19 cellular contexts compared by ENCODE assay signal in the genomic region with DNA sequence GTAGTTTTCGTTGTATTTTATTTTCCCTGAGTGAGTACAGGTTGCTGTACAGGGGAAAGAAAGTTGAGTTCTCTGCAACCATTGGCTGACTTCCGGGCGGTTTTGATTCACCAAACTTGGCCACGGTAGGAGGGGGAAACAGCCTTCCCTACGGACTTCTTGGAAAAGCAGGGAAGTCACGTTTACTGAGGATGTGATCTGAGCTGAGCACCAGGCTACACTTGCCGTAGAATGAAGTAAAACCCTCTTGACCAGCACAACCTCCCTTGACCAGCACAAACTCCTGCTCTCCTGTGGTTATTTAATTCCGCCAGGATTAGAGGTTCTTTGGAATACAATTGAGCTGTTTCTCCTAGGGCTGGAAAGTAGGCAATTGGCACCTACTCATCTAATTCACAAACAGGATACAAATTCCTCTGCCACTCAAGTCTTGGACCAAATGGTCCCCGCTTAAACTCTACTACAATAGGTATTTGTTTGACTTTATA.
A peak's percentile ranks its signal among the peaks of the same experiment; 100 is the strongest.
DNase-seq lines count a peak whose midpoint lies in the region; ATAC-seq, FAIRE-seq and TF ChIP-seq lines count a peak whose summit lies in the region.
"Had no signal": no experiment of that assay in that cellular context is flagged by ENCODE, and none has a peak within 500 bp of the region (broad histone marks: within the 10 kb centered on the region; RNA-seq: fewer than 3 reads in every experiment).

No MANE protein-coding gene starts in this region.

- no peak overlapping the region for H3K4me3 Mint-ChIP-seq in GM23338
- no peak overlapping the region for H3K4me3 Mint-ChIP-seq in chondrocyte (ENCODE audit: unreplicated experiment)
- H3K4me3 Mint-ChIP-seq: CD14-positive monocyte; CD4-positive, alpha-beta memory T cell; HFFc6 had no signal

- H4K5ac ChIP-seq in H1 (ENCODE audit: insufficient read length, low read depth, low read length) (no peak overlapping the region), mesendoderm (ENCODE audit: low read length) (no peak overlapping the region)

- DNase-seq in Right ventricle myocardium inferior (ENCODE audit: missing footprints), result no peak
- DNase-seq in right cardiac atrium, result no peak
- DNase-seq in GM23338 (ENCODE audit: low spot score), result no peak
- DNase-seq in H1 (ENCODE audit: low read depth in 1 of 2, low spot score in 2 of 2), result no peak
- DNase-seq in mesendoderm, result peak; percentile 97
- no peak for DNase-seq in chondrocyte (ENCODE audit: low spot score)
- DNase-seq in cerebellar cortex (ENCODE audit: low spot score), result no peak
- DNase-seq: 8988T; Calu3; CD4-positive, alpha-beta memory T cell; DMS79 treated with DMSO at 0.1 percent for 48 hours; HFFc6 had no signal

- no peak overlapping the region for H2BK15ac ChIP-seq in H1 (ENCODE audit: low read length)
- H2BK15ac ChIP-seq in mesendoderm (replicated peaks; ENCODE audit: low read depth), result no peak overlapping the region

- H2BK20ac ChIP-seq in H1 (ENCODE audit: low read length), result no peak overlapping the region

- TF ChIP-seq POLR2A in H1 (IDR thresholded peaks at IDR 0.05; ENCODE audit: control extremely low read depth in 1 of 2, low read depth in 2 of 2, low read length in 2 of 2), result no peak

- H3K4me1 ChIP-seq in right cardiac atrium (ENCODE audit: control insufficient read depth, insufficient read depth, low read length) (no peaks in the 10 kb centered on the region), GM23338 (ENCODE audit: insufficient read depth) (no peaks in the 10 kb centered on the region), H1 (replicated peaks in 1 of 4; ENCODE audit: control insufficient read depth in 3 of 4, insufficient read depth in 4 of 4, low read length in 3 of 4) (peaks cover 0 to 16% (median 4%) of the 10 kb centered on the region in 4 experiments; a peak in 5 of 7 replicates), mesendoderm (ENCODE audit: control insufficient read depth, low read depth, low read length) (peaks cover 15% of the 10 kb centered on the region)

- H3K36me3 ChIP-seq in GM23338 (ENCODE audit: insufficient read depth) (no peaks in the 10 kb centered on the region), H1 (ENCODE audit: control insufficient read depth in 2 of 4, insufficient read depth in 4 of 4, low read length in 3 of 4) (no peaks in the 10 kb centered on the region; a peak in 1 of 8 replicates), mesendoderm (ENCODE audit: control insufficient read depth, insufficient read depth, low read length) (no peaks in the 10 kb centered on the region)
- H3K36me3 ChIP-seq: BLaER1 had no signal

- H3F3A ChIP-seq in GM23338 (replicated peaks; ENCODE audit: low read depth), result no peaks in the 10 kb centered on the region

- H3K27me3 ChIP-seq in right cardiac atrium (ENCODE audit: control insufficient read depth, insufficient read depth), result no peaks in the 10 kb centered on the region
- no peaks in the 10 kb centered on the region for H3K27me3 ChIP-seq in GM23338 (ENCODE audit: insufficient read depth)
- no peaks in the 10 kb centered on the region for H3K27me3 ChIP-seq in H1 (replicated peaks in 1 of 4; ENCODE audit: control insufficient read depth in 3 of 4, extremely low read depth in 1 of 4, insufficient read depth in 3 of 4, low read length in 3 of 4)
- no peaks in the 10 kb centered on the region for H3K27me3 ChIP-seq in mesendoderm (ENCODE audit: insufficient read depth, low read length, poor library complexity)
- H3K27me3 ChIP-seq: BLaER1 had no signal

- H2AFZ ChIP-seq in GM23338 (no peak overlapping the region), H1 (ENCODE audit: low read length) (no peak overlapping the region)

- H3K14ac ChIP-seq in H1 (ENCODE audit: insufficient read length), result no peak overlapping the region

- H3K27ac ChIP-seq in right cardiac atrium (ENCODE audit: low read length), result no peak overlapping the region
- no peak overlapping the region for H3K27ac ChIP-seq in GM23338 (ENCODE audit: low read depth)
- no peak overlapping the region for H3K27ac ChIP-seq in H1 (ENCODE audit: low read depth, low read length)
- no peak overlapping the region for H3K27ac ChIP-seq in mesendoderm (ENCODE audit: low read depth, low read length)
- H3K27ac ChIP-seq: BLaER1, HL-60 had no signal

- no peak for TF ChIP-seq RAD21 in H1 (IDR thresholded peaks at IDR 0.05 in 1 of 2, conservative IDR thresholded peaks at IDR 0.05 in 1 of 2; ENCODE audit: low read depth in 2 of 2, low read length in 2 of 2)

- H3K18ac ChIP-seq in H1 (ENCODE audit: extremely low read depth, low read length) (no peak overlapping the region), mesendoderm (ENCODE audit: low read length) (peak overlapping the region; percentile 51)

- H3K9ac ChIP-seq in H1 (replicated peaks in 1 of 4; ENCODE audit: extremely low read depth in 1 of 4, low read depth in 3 of 4, low read length in 3 of 4), result no peak overlapping the region
- H3K9ac ChIP-seq in mesendoderm (ENCODE audit: low read length), result no peak overlapping the region
- H3K9ac ChIP-seq: BLaER1 had no signal

- no peak overlapping the region for H2AK5ac ChIP-seq in H1 (ENCODE audit: low read depth, low read length)
- H2AK5ac ChIP-seq in mesendoderm (ENCODE audit: low read length), result no peak overlapping the region

- H3K4me3 ChIP-seq in right cardiac atrium (ENCODE audit: low read length), result no peak overlapping the region
- no peak overlapping the region for H3K4me3 ChIP-seq in GM23338
- H3K4me3 ChIP-seq in H1 (ENCODE audit: extremely low read depth in 1 of 4, insufficient read depth in 2 of 4, low read depth in 3 of 4, low read length in 4 of 4), result no peak overlapping the region
- no peak overlapping the region for H3K4me3 ChIP-seq in mesendoderm (ENCODE audit: low read length)
- H3K4me3 ChIP-seq: BLaER1, GM12878 had no signal

- H3K23ac ChIP-seq in H1 (ENCODE audit: insufficient read length), result no peak overlapping the region
- no peak overlapping the region for H3K23ac ChIP-seq in mesendoderm (ENCODE audit: low read length)

- H3K27ac Mint-ChIP-seq in GM23338, result no peak overlapping the region
- no peak overlapping the region for H3K27ac Mint-ChIP-seq in chondrocyte (ENCODE audit: unreplicated experiment)
- H3K27ac Mint-ChIP-seq: CD14-positive monocyte; CD4-positive, alpha-beta memory T cell; HFFc6 had no signal

- WGBS in right cardiac atrium, result 31% methylated on average over 9 of the region's 9 CpGs
- 44% methylated on average over 9 of the region's 9 CpGs; no CpG with 5 or more reads in 1 of the 2 experiments for WGBS in H1 (ENCODE audit: extremely low coverage in 1 of 2, insufficient coverage in 1 of 2, insufficient read length in 1 of 2, insufficient replicate concordance in 2 of 2, low coverage in 1 of 2, low lambda C conversion rate in 2 of 2, missing lambda C conversion rate in 1 of 2), 2 experiments
- no CpG with 5 or more reads among the region's 9 CpGs for WGBS in mesendoderm (ENCODE audit: extremely low coverage, insufficient coverage, low lambda C conversion rate)

- H3K4me2 ChIP-seq in GM23338, result no peak overlapping the region
- 0 out of 4 replicates have a peak overlapping the region, but pooled peaks of 1 of the 2 experiments have one; percentile 9 for H3K4me2 ChIP-seq in H1 (ENCODE audit: insufficient read depth in 1 of 2, low read depth in 2 of 2, low read length in 2 of 2)
- H3K4me2 ChIP-seq in mesendoderm (ENCODE audit: low read length), result no peak overlapping the region
- H3K4me2 ChIP-seq: BLaER1 had no signal

- H2BK120ac ChIP-seq in H1 (replicated peaks; ENCODE audit: low read depth, low read length) (no peak overlapping the region), mesendoderm (ENCODE audit: low read depth, low read length) (no peak overlapping the region)

- CTCF ChIA-PET in H1 (lab: Charles Lee; ENCODE audit: partially characterized antibody), result no interaction called here

- H3K23me2 ChIP-seq in H1 (ENCODE audit: low read depth, low read length), result peaks cover 1% of the 10 kb centered on the region; the same call in 1 of the 2 replicates

- H2BK5ac ChIP-seq in H1 (ENCODE audit: low read depth, low read length) (no peak overlapping the region), mesendoderm (ENCODE audit: low read length) (no peak overlapping the region)

- TF ChIP-seq EP300 in H1 (IDR thresholded peaks at IDR 0.05; ENCODE audit: borderline replicate concordance in 1 of 2, low read depth in 2 of 2, low read length in 2 of 2), result no peak

- H4K20me1 ChIP-seq in GM23338 (replicated peaks; ENCODE audit: insufficient read depth) (no peaks in the 10 kb centered on the region), H1 (replicated peaks in 1 of 2; ENCODE audit: control insufficient read depth in 1 of 2, insufficient read depth in 2 of 2, low read length in 2 of 2) (no peaks in the 10 kb centered on the region)
- H4K20me1 ChIP-seq: BLaER1 had no signal

- peaks cover 26% of the 10 kb centered on the region for H3K4me1 Mint-ChIP-seq in GM23338
- no peaks in the 10 kb centered on the region for H3K4me1 Mint-ChIP-seq in chondrocyte (ENCODE audit: low read depth)
- H3K4me1 Mint-ChIP-seq: CD14-positive monocyte; CD4-positive, alpha-beta memory T cell had no signal

- peak; percentile 38 for ATAC-seq in Right ventricle myocardium inferior
- ATAC-seq in right cardiac atrium, result no peak
- peak; percentile 30 for ATAC-seq in GM23338
- no peak for ATAC-seq in GM21576 (IDR thresholded peaks at IDR 0.05; ENCODE audit: unreplicated experiment)
- ATAC-seq: GM12878, HCT116 had no signal

- H3K79me2 ChIP-seq in GM23338 (replicated peaks; ENCODE audit: insufficient read depth) (no peaks in the 10 kb centered on the region), H1 (ENCODE audit: control insufficient read depth in 1 of 2, insufficient read depth in 2 of 2, low read length in 2 of 2) (no peaks in the 10 kb centered on the region), mesendoderm (ENCODE audit: control insufficient read depth, insufficient read depth, low read length) (no peaks in the 10 kb centered on the region)

- H4K8ac ChIP-seq in H1 (ENCODE audit: extremely low read depth, insufficient read depth, low read length) (no peak overlapping the region), mesendoderm (ENCODE audit: low read depth, low read length) (no peak overlapping the region)

- intact Hi-C loops in Right ventricle myocardium inferior (cut with DNase I) (no loop called here), right cardiac atrium (cut with DNase I) (no loop called here)

- TF ChIP-seq CTCF in GM23338 (conservative IDR thresholded peaks at IDR 0.05; ENCODE audit: low read depth in 2 of 2) (no peak), H1 (IDR thresholded peaks at IDR 0.05; ENCODE audit: control extremely low read depth in 1 of 3, insufficient read depth in 1 of 3, low read depth in 1 of 3, low read length in 3 of 3) (no peak), chondrocyte (IDR thresholded peaks at IDR 0.05) (no peak)

- no peaks in the 10 kb centered on the region for H3K9me2 ChIP-seq in GM23338 (ENCODE audit: insufficient read depth)

- peaks cover 83% of the 10 kb centered on the region for H3K9me3 Mint-ChIP-seq in GM23338
- peaks cover 9% of the 10 kb centered on the region for H3K9me3 Mint-ChIP-seq in chondrocyte (ENCODE audit: low read depth)

- no peak overlapping the region for H4K91ac ChIP-seq in H1 (replicated peaks; ENCODE audit: insufficient read length, low read length)

- H3K56ac ChIP-seq in H1 (replicated peaks; ENCODE audit: insufficient read length, low read depth, low read length) (no peak overlapping the region), mesendoderm (ENCODE audit: low read length) (no peak overlapping the region)

- H3K4ac ChIP-seq in H1 (replicated peaks; ENCODE audit: insufficient read length, low read depth, low read length) (no peak overlapping the region), mesendoderm (ENCODE audit: low read depth, low read length) (no peak overlapping the region)

- peak; percentile 24 for FAIRE-seq in H1 (lab: Jason Lieb, UNC)
- FAIRE-seq: GM12878, H54 had no signal

- H2BK12ac ChIP-seq in H1 (ENCODE audit: low read depth, low read length), result no peak overlapping the region

- H3K36me3 Mint-ChIP-seq in GM23338 (ENCODE audit: low read depth), result peaks cover 2% of the 10 kb centered on the region; the same call in 2 of the 3 replicates
- no peaks in the 10 kb centered on the region for H3K36me3 Mint-ChIP-seq in chondrocyte (ENCODE audit: low read depth)
- H3K36me3 Mint-ChIP-seq: CD14-positive monocyte; CD4-positive, alpha-beta memory T cell had no signal

- POLR2A ChIA-PET in H1 (lab: Charles Lee; ENCODE audit: partially characterized antibody), result no interaction called here

- H3K79me1 ChIP-seq in H1 (ENCODE audit: low read depth, low read length) (no peaks in the 10 kb centered on the region), mesendoderm (ENCODE audit: low read length) (no peaks in the 10 kb centered on the region)

- H3K9me3 ChIP-seq in right cardiac atrium (ENCODE audit: control insufficient read depth, low read length) (no peaks in the 10 kb centered on the region), H1 (ENCODE audit: insufficient read depth in 2 of 2, low read depth in 1 of 2, low read length in 1 of 2) (no peaks in the 10 kb centered on the region)
- H3K9me3 ChIP-seq: BLaER1 had no signal

- peaks cover 3% of the 10 kb centered on the region for H3K27me3 Mint-ChIP-seq in GM23338 (ENCODE audit: insufficient read depth, low read depth, poor library complexity)
- H3K27me3 Mint-ChIP-seq in chondrocyte (ENCODE audit: low read depth), result peaks cover 7% of the 10 kb centered on the region
- H3K27me3 Mint-ChIP-seq: CD4-positive, alpha-beta memory T cell had no signal

Comparison
In these comparisons a context has a peak if more than half of its experiments do, and no peak if none do; other contexts are left out.
1. ATAC-seq: peak in Right ventricle myocardium inferior (single experiment) and GM23338 (single experiment); none in right cardiac atrium (0 of 2) and GM21576 (single experiment).